1 cellular context compared by ENCODE assay signal in genomic region chr14:73249564-73250316, GRCh38.
TF ChIP-seq lines count a peak whose summit lies in the region.

No MANE protein-coding gene starts in this region.

TF ChIP-seq in K562, 482 proteins besides CTCF, POLR2A, EP300 and RAD21:
- no peak for TF ChIP-seq ARID4B (CRISPR knock-in tag; IDR thresholded peaks at IDR 0.05)
- peak; percentile 5; the same call in 1 of the 2 replicates for TF ChIP-seq ZNF316 (IDR thresholded peaks at IDR 0.05)
